13 cellular contexts compared by ENCODE assay signal in the genomic region with DNA sequence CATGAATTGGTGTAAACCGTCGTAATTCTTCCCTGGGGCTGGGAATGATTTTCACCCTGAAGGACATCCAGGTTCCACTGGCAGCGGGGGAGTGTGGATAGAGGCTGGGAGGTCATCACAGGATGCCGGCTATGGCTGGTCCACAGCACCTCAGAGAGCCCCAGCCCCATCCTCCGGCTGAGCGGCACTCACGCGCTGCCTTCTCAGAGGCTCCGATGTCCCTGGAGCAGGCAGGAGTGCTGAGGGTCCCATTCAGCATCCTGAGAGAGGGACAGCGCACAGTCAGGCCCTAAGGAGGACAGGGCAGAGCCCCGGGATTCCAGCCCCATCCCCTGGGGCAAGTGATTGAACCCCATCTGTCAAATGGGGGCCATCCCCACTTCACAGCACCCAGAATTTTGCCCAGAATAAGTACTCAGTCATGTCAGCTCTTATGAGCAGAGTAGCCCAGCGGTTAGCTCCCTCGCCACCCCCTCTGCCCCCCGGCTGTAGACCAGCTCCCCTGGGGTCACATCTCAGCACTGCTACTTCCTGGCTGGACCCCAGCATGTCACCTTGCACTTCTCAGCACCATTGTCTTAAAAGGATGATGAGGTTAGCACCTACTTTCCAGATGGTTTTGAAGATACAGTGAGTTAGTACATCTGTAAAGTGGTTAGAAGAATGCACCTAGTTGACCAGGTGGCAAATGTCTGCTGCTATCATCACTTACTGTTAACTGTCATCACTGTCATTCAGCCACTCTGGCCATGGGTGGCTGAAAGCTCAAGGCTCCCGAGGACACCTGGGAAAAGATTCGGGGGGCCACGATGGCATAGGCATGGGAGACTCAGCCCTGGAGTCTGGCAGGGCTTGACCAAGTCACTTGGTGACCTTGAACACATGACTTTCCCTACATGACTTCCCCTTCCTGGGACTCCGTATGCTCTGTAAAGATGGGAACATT. TPM values are rescaled to one million over a fixed set of nuclear protein-coding genes. Genes with fewer than 3 reads are reported as not detected.
DNase-seq lines count a peak whose midpoint lies in the region; ATAC-seq, FAIRE-seq and TF ChIP-seq lines count a peak whose summit lies in the region.
"Had no signal": no experiment of that assay in that cellular context is flagged by ENCODE, and none has a peak within 500 bp of the region (broad histone marks: within the 10 kb centered on the region; RNA-seq: fewer than 3 reads in every experiment).

No MANE protein-coding gene starts in this region.

- TF ChIP-seq POLR2A in A549 (IDR thresholded peaks at IDR 0.05; ENCODE audit: low read length): no peak

- H3K4me3 ChIP-seq in A549: no peak overlapping the region
- H3K4me3 ChIP-seq: breast epithelium had no signal

- no peaks in the 10 kb centered on the region for H3K9me3 Mint-ChIP-seq in Calu3 (ENCODE audit: low read depth, unreplicated experiment)
- no peaks in the 10 kb centered on the region for H3K9me3 Mint-ChIP-seq in activated naive CD8-positive, alpha-beta T cell treated with anti-CD3 and anti-CD28 coated beads for 36 hours
- H3K9me3 Mint-ChIP-seq in natural killer cell: no peaks in the 10 kb centered on the region

- peak; percentile 56 for FAIRE-seq in A549 (lab: Jason Lieb, UNC)
- FAIRE-seq: RCC 7860 had no signal

- H3K27ac ChIP-seq in A549: peak overlapping the region; percentile 2 to 42; a peak in 4 of 6 replicates

- H3K4me1 Mint-ChIP-seq in Calu3 (ENCODE audit: low read depth, unreplicated experiment) (peaks cover 19% of the 10 kb centered on the region), natural killer cell (peaks cover 46 to 58% of the 10 kb centered on the region in 2 donors)
- peaks cover 47% of the 10 kb centered on the region for H3K4me1 Mint-ChIP-seq in activated naive CD8-positive, alpha-beta T cell treated with anti-CD3 and anti-CD28 coated beads for 36 hours

- ATAC-seq in A549 (no peak), natural killer cell (peak; percentile 53 to 69 (median 68)), HG03565 (IDR thresholded peaks at IDR 0.05; ENCODE audit: unreplicated experiment) (no peak)

- intact Hi-C loops in Calu3 (cut with micrococcal nuclease; ENCODE audit: unreplicated experiment) (no loop called here), natural killer cell (cut with micrococcal nuclease) (loop anchor here (1.0 to 5.0 kb wide), 2 partner anchors 9 to 200 kb away; no protein-coding TSS in a partner anchor)

- no peak for TF ChIP-seq EP300 in A549 (IDR thresholded peaks at IDR 0.05)

- H3K4me2 ChIP-seq in A549: no peak overlapping the region

- BruUV-seq in Calu3 (replicated peaks; lab: Mats Ljungman, UMichigan): no TSS peak

- H3K4me3 Mint-ChIP-seq in Calu3 (ENCODE audit: low read depth, unreplicated experiment): no peak overlapping the region
- no peak overlapping the region for H3K4me3 Mint-ChIP-seq in activated naive CD8-positive, alpha-beta T cell treated with anti-CD3 and anti-CD28 coated beads for 36 hours
- H3K4me3 Mint-ChIP-seq in natural killer cell: peak overlapping the region; percentile 74

- peaks cover 38% of the 10 kb centered on the region for H3K4me1 ChIP-seq in A549

- POLR2A ChIA-PET in A549 (lab: Yijun Ruan, JAX): interaction anchor here (0.6 to 2.1 kb wide), 2 partner anchors 11 to 40 kb away, joined by 6 to 7 read pairs; no protein-coding TSS in a partner anchor

- H3K36me3 Mint-ChIP-seq in Calu3 (ENCODE audit: insufficient read depth, unreplicated experiment) (peaks cover 61% of the 10 kb centered on the region), natural killer cell (no peaks in the 10 kb centered on the region)
- peaks cover 49% of the 10 kb centered on the region for H3K36me3 Mint-ChIP-seq in activated naive CD8-positive, alpha-beta T cell treated with anti-CD3 and anti-CD28 coated beads for 36 hours

- H3K27me3 Mint-ChIP-seq in Calu3 (ENCODE audit: unreplicated experiment) (no peaks in the 10 kb centered on the region), natural killer cell (ENCODE audit: low read depth in 2 of 2) (no peaks in the 10 kb centered on the region)
- H3K27me3 Mint-ChIP-seq in activated naive CD8-positive, alpha-beta T cell treated with anti-CD3 and anti-CD28 coated beads for 36 hours: no peaks in the 10 kb centered on the region

- H3K27ac Mint-ChIP-seq in Calu3 (ENCODE audit: unreplicated experiment) (peak overlapping the region; percentile 45), natural killer cell (peak overlapping the region; percentile 86 to 98)
- H3K27ac Mint-ChIP-seq in activated naive CD8-positive, alpha-beta T cell treated with anti-CD3 and anti-CD28 coated beads for 36 hours: peak overlapping the region; percentile 90

- no peaks in the 10 kb centered on the region for H3K9me3 ChIP-seq in A549
- H3K9me3 ChIP-seq: breast epithelium had no signal

- WGBS in A549 (ENCODE audit: missing lambda C conversion rate): 92% methylated on average over 18 of the region's 18 CpGs

- CTCF ChIA-PET in A549 (lab: Yijun Ruan, JAX) (interaction anchor here (0.6 to 61.4 kb wide), 10 partner anchors 0 to 722 kb away, joined by 3 to 1860 read pairs (median 7); a partner anchor contains a TSS), Calu3 (lab: Charles Lee) (interaction anchor here (1.0 to 2.0 kb wide), 3 partner anchors 9 to 17 kb away, joined by 3 to 5 read pairs (median 4); no protein-coding TSS in a partner anchor)

- no peak for TF ChIP-seq CTCF in A549 (IDR thresholded peaks at IDR 0.05)
- TF ChIP-seq CTCF in Calu3 (IDR thresholded peaks at IDR 0.05; ENCODE audit: unreplicated experiment): no peak
- TF ChIP-seq CTCF in natural killer cell (IDR thresholded peaks at IDR 0.05): no peak

- no peak for TF ChIP-seq RAD21 in A549 (conservative IDR thresholded peaks at IDR 0.05 in 1 of 2, IDR thresholded peaks at IDR 0.05 in 1 of 2)

- DNase-seq in A549 (ENCODE audit: low read depth in 1 of 2, low spot score in 1 of 2) (no peak), Calu3 (no peak), natural killer cell (peak; percentile 40), NCI-H2107 (lab: John Stamatoyannopoulos, UW) (no peak)
- DNase-seq in activated naive CD8-positive, alpha-beta T cell treated with anti-CD3 and anti-CD28 coated beads for 36 hours: no peak
- DNase-seq in NK-92 treated with Interleukin-12 subunit alpha and Interleukin-12 subunit beta, amount 100 ng/mL, for 24 hours (lab: John Stamatoyannopoulos, UW): no peak
- no peak for DNase-seq in activated CD4-positive, CD25-positive, alpha-beta regulatory T cell treated with anti-CD3 and anti-CD28 coated beads, Interleukin-2, amount 50 U/mL, for 72 hours
- DNase-seq: KG1, NCI-H1436 treated with DMSO at 0.1 percent for 48 hours, NCI-H524 had no signal

TF ChIP-seq in A549, 52 proteins besides CTCF, POLR2A, EP300 and RAD21 (continues in another document):
- TF ChIP-seq MYC (IDR thresholded peaks at IDR 0.05; ENCODE audit: borderline replicate concordance, low read length) (no peak), ZSCAN20 (CRISPR knock-in tag; IDR thresholded peaks at IDR 0.05) (no peak), CBX2 (IDR thresholded peaks at IDR 0.05; ENCODE audit: borderline replicate concordance, low read depth) (no peak), PHF8 (IDR thresholded peaks at IDR 0.05; ENCODE audit: borderline replicate concordance, low read depth) (no peak)
- TF ChIP-seq, protein P1, sequence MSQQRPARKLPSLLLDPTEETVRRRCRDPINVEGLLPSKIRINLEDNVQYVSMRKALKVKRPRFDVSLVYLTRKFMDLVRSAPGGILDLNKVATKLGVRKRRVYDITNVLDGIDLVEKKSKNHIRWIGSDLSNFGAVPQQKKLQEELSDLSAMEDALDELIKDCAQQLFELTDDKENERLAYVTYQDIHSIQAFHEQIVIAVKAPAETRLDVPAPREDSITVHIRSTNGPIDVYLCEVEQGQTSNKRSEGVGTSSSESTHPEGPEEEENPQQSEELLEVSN (IDR thresholded peaks at IDR 0.05; ENCODE audit: borderline replicate concordance, low read depth): no peak

RNA-seq across cellular contexts. Expression of a gene that starts 11.9 kb away (rescaled TPM):
- polyA plus RNA-seq in A549 (2011; rRNA removed) (184 and 221 TPM in 2 replicates), A549 (2017; fragmentation: RNase III; extraction: RNeasy Plus Mini Kit Qiagen cat#74134 plus additional on column Dnase treatment) (104 to 131 TPM (median 128 TPM) in 3 replicates)
- 170 and 209 TPM in 2 replicates for polyA plus RNA-seq in A549 (2012; cell fraction: cytosol; rRNA removed)
- 411 and 413 TPM in 2 replicates for polyA plus RNA-seq in A549 (2012; cell fraction: nucleus; rRNA removed)
- polyA minus RNA-seq in A549 (2011; rRNA and poly(A)+ RNA removed): 237 and 239 TPM in 2 replicates
- total RNA-seq in Calu3 (2022) (114 and 126 TPM in 2 replicates), natural killer cell (10 to 100 TPM; 57.6 to 80.3 (median 66.6) TPM)
- total RNA-seq in activated naive CD8-positive, alpha-beta T cell treated with anti-CD3 and anti-CD28 coated beads for 36 hours: 100 to 1,000 TPM; 135 to 140 TPM

RNA-seq across cellular contexts. Expression of a gene that starts 18.3 kb away (rescaled TPM):
- polyA plus RNA-seq in A549 (2011; rRNA removed): 11.0 and 12.8 TPM in 2 replicates
- polyA plus RNA-seq in A549 (2012; cell fraction: cytosol; rRNA removed): 14.1 and 15.1 TPM in 2 replicates
- 21.3 and 22.5 TPM in 2 replicates for polyA plus RNA-seq in A549 (2012; cell fraction: nucleus; rRNA removed)
- polyA plus RNA-seq in A549 (2017; fragmentation: RNase III; extraction: RNeasy Plus Mini Kit Qiagen cat#74134 plus additional on column Dnase treatment): 10.3 to 11.4 TPM (median 11.3 TPM) in 3 replicates
- polyA minus RNA-seq in A549 (2011; rRNA and poly(A)+ RNA removed): 7.9 and 12.7 TPM in 2 replicates
- total RNA-seq in Calu3 (2022): 1.4 and 2.1 TPM in 2 replicates
- total RNA-seq in activated naive CD8-positive, alpha-beta T cell treated with anti-CD3 and anti-CD28 coated beads for 36 hours: under 1 TPM; 0.45 to 0.98 TPM
- total RNA-seq in natural killer cell: 1 to 10 TPM in 2 of 3 donors, under 1 TPM in 1; 0.94 to 1.5 (median 1.1) TPM

RNA-seq across cellular contexts. Expression of a gene that starts 29.5 kb away (rescaled TPM):
- 0.08 and 0.09 TPM in 2 replicates for polyA plus RNA-seq in A549 (2011; rRNA removed)
- 0.04 TPM in 2 replicates for polyA plus RNA-seq in A549 (2012; cell fraction: cytosol; rRNA removed)
- 0.47 and 0.66 TPM in 2 replicates for polyA plus RNA-seq in A549 (2012; cell fraction: nucleus; rRNA removed)
- polyA plus RNA-seq in A549 (2017; fragmentation: RNase III; extraction: RNeasy Plus Mini Kit Qiagen cat#74134 plus additional on column Dnase treatment): 0.04 to 0.12 TPM (median 0.06 TPM) in 3 replicates
- not detected in 2 replicates for polyA minus RNA-seq in A549 (2011; rRNA and poly(A)+ RNA removed)
- 1.4 and 2.2 TPM in 2 replicates for total RNA-seq in Calu3 (2022)
- under 1 TPM in 1 of 2 experiments, not detected in 1; 0.31 TPM for total RNA-seq in activated naive CD8-positive, alpha-beta T cell treated with anti-CD3 and anti-CD28 coated beads for 36 hours
- not detected for total RNA-seq in natural killer cell

RNA-seq across cellular contexts. Expression of a gene that starts 48.0 kb away (rescaled TPM):
- 3.7 and 5.0 TPM in 2 replicates for polyA plus RNA-seq in A549 (2011; rRNA removed)
- 1.2 and 1.4 TPM in 2 replicates for polyA plus RNA-seq in A549 (2012; cell fraction: cytosol; rRNA removed)
- polyA plus RNA-seq in A549 (2012; cell fraction: nucleus; rRNA removed): 1.2 and 1.7 TPM in 2 replicates
- 1.9 to 2.2 TPM (median 2.0 TPM) in 3 replicates for polyA plus RNA-seq in A549 (2017; fragmentation: RNase III; extraction: RNeasy Plus Mini Kit Qiagen cat#74134 plus additional on column Dnase treatment)
- polyA minus RNA-seq in A549 (2011; rRNA and poly(A)+ RNA removed): 11.1 and 15.0 TPM in 2 replicates
- total RNA-seq in Calu3 (2022): 9.1 and 9.3 TPM in 2 replicates
- total RNA-seq in activated naive CD8-positive, alpha-beta T cell treated with anti-CD3 and anti-CD28 coated beads for 36 hours: 1 to 10 TPM; 3.4 to 4.6 TPM
- total RNA-seq in natural killer cell: 10 to 100 TPM; 11.9 to 19.6 (median 16.2) TPM

Comparison
In these comparisons a context has a peak if more than half of its experiments do, and no peak if none do; other contexts are left out.
1. ATAC-seq: peak in natural killer cell (3 of 3); none in A549 (0 of 2) and HG03565 (single experiment).
2. Peak in every context shown above with its lines, with median percentiles within 50 percentile points of each other: H3K27ac Mint-ChIP-seq.